9 cellular contexts compared by ENCODE assay signal in the genomic region with DNA sequence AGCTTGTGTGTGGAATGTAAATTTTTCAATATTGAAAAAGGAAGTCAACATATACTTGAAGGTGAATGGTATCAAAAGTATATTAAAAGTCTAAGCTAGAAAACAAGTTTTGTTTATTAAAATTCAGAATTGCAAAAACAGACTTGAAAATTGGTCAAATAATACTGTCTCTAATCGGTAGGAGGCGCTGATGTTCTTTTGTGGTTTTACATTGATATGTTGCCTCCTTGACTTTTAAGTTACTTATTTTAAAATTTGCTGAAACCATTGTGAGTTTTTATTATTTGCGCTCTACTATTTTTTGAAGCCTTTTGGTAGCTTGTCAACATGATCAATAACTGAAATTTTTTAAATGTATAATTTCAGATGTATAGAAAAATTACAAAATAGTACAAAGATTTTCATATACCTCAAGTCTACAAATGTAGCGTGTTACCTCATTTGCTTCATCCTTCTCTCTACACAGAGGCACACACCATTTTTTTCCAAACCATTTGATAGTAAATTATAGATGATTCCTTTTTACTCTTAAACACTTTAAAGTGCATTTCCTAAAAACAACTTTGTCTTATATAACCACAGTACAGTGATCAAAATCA. TPM values are rescaled to one million over a fixed set of nuclear protein-coding genes. Genes with fewer than 3 reads are reported as not detected.
A peak's percentile ranks its signal among the peaks of the same experiment; 100 is the strongest.
DNase-seq lines count a peak whose midpoint lies in the region; ATAC-seq, FAIRE-seq and TF ChIP-seq lines count a peak whose summit lies in the region.
"Had no signal": no experiment of that assay in that cellular context is flagged by ENCODE, and none has a peak within 500 bp of the region (broad histone marks: within the 10 kb centered on the region; RNA-seq: fewer than 3 reads in every experiment).

No MANE protein-coding gene starts in this region.

- H3K79me2 ChIP-seq in H9 (ENCODE audit: insufficient read depth, low read length) (no peaks in the 10 kb centered on the region), astrocyte (ENCODE audit: insufficient read depth, low read length) (peaks cover 63% of the 10 kb centered on the region)

- no peaks in the 10 kb centered on the region for H4K20me1 ChIP-seq in H9 (ENCODE audit: control insufficient read depth, insufficient read depth, insufficient read length)
- H4K20me1 ChIP-seq in astrocyte (ENCODE audit: insufficient read depth, low read length), result peaks cover 25% of the 10 kb centered on the region

- no peak overlapping the region for H3K27ac ChIP-seq in A549
- no peak overlapping the region for H3K27ac ChIP-seq in H9 (ENCODE audit: insufficient read length, low read depth, low read length)
- H3K27ac ChIP-seq in astrocyte (ENCODE audit: low read depth, low read length), result no peak overlapping the region

- no peaks in the 10 kb centered on the region for H3K23me2 ChIP-seq in H9 (ENCODE audit: insufficient read length, low read depth, low read length, poor library complexity, severe bottlenecking)

- H3K4me1 ChIP-seq in A549, result peaks cover under 1% of the 10 kb centered on the region; the same call in 1 of the 3 replicates
- no peaks in the 10 kb centered on the region for H3K4me1 ChIP-seq in H9 (ENCODE audit: insufficient read depth, low read length)
- no peaks in the 10 kb centered on the region for H3K4me1 ChIP-seq in astrocyte (ENCODE audit: insufficient read depth, low read length)

- no peak overlapping the region for H2BK120ac ChIP-seq in H9 (ENCODE audit: low read depth, low read length, poor library complexity, severe bottlenecking)

- H3K4me3 Mint-ChIP-seq in H9 (no peak overlapping the region), astrocyte (ENCODE audit: unreplicated experiment) (no peak overlapping the region)
- H3K4me3 Mint-ChIP-seq: activated CD4-positive, alpha-beta T cell treated with anti-CD3 and anti-CD28 coated beads for 36 hours had no signal

- H3K9me3 ChIP-seq in A549, result no peaks in the 10 kb centered on the region
- no peaks in the 10 kb centered on the region for H3K9me3 ChIP-seq in H9 (ENCODE audit: control insufficient read depth, low read depth, low read length)
- no peaks in the 10 kb centered on the region for H3K9me3 ChIP-seq in astrocyte (ENCODE audit: insufficient read depth, low read depth, low read length)

- no peak for ATAC-seq in A549
- ATAC-seq in left colon, result peak; percentile 53
- no peak for ATAC-seq in HG03175 (IDR thresholded peaks at IDR 0.05; ENCODE audit: unreplicated experiment)
- ATAC-seq in HG02623 (IDR thresholded peaks at IDR 0.05; ENCODE audit: unreplicated experiment), result no peak
- ATAC-seq in GM21576 (IDR thresholded peaks at IDR 0.05; ENCODE audit: unreplicated experiment), result no peak
- ATAC-seq: activated CD4-positive, alpha-beta T cell treated with anti-CD3 and anti-CD28 coated beads for 36 hours had no signal

- H3K9me3 Mint-ChIP-seq in H9, result no peaks in the 10 kb centered on the region
- no peaks in the 10 kb centered on the region for H3K9me3 Mint-ChIP-seq in astrocyte (ENCODE audit: unreplicated experiment)

- no peak overlapping the region for H4K5ac ChIP-seq in H9 (ENCODE audit: insufficient read length, low read depth, low read length)

- H3K23ac ChIP-seq in H9 (ENCODE audit: insufficient read length, low read depth, low read length), result no peak overlapping the region

- no peak for TF ChIP-seq POLR2A in A549 (IDR thresholded peaks at IDR 0.05; ENCODE audit: low read length)

- DNase-seq in A549 (ENCODE audit: low read depth in 1 of 2, low spot score in 1 of 2) (peak in 1 of 2 experiments; percentile 54), H9 (no peak), astrocyte (ENCODE audit: low read depth) (peak; percentile 7), left colon (no peak)
- no peak for DNase-seq in effector CD4-positive, alpha-beta T cell
- DNase-seq: activated CD4-positive, alpha-beta T cell treated with anti-CD3 and anti-CD28 coated beads for 36 hours had no signal

- POLR2A ChIA-PET in A549 (lab: Yijun Ruan, JAX), result no interaction called here

- H4K91ac ChIP-seq in H9 (ENCODE audit: insufficient read length, low read depth, low read length), result no peak overlapping the region

- no peak overlapping the region for H4K8ac ChIP-seq in H9 (replicated peaks; ENCODE audit: insufficient read length, low read depth, low read length)

- H2BK20ac ChIP-seq in H9 (ENCODE audit: low read depth, low read length, poor library complexity, severe bottlenecking), result no peak overlapping the region

- H2BK15ac ChIP-seq in H9 (ENCODE audit: low read depth, low read length), result no peak overlapping the region

- CTCF ChIA-PET in A549 (lab: Yijun Ruan, JAX), result interaction anchor here (0.6 to 4.0 kb wide), 21 partner anchors 8 to 725 kb away, joined by 3 to 30 read pairs (median 4); no protein-coding TSS in a partner anchor

- no peaks in the 10 kb centered on the region; a peak in 1 of 4 replicates for H3K4me1 Mint-ChIP-seq in H9
- peaks cover 3% of the 10 kb centered on the region for H3K4me1 Mint-ChIP-seq in astrocyte (ENCODE audit: low read depth, unreplicated experiment)

- no peak overlapping the region for H3K9ac ChIP-seq in H9 (ENCODE audit: extremely low read depth, insufficient read length, low read length)
- H3K9ac ChIP-seq in astrocyte (ENCODE audit: low read length), result no peak overlapping the region

- H3K27ac Mint-ChIP-seq in H9 (peak overlapping the region in 1 of 3 experiments; percentile 72; a peak in 1 of 7 replicates), astrocyte (ENCODE audit: unreplicated experiment) (no peak overlapping the region)

- TF ChIP-seq RAD21 in A549 (conservative IDR thresholded peaks at IDR 0.05 in 1 of 2, IDR thresholded peaks at IDR 0.05 in 1 of 2), result peak; percentile 60 to 74

- H3K4me2 ChIP-seq in A549 (no peak overlapping the region), H9 (ENCODE audit: insufficient read depth, insufficient read length, low read length) (no peak overlapping the region), astrocyte (ENCODE audit: low read length) (no peak overlapping the region)

- H3K18ac ChIP-seq in H9 (ENCODE audit: insufficient read length, low read depth, low read length), result no peak overlapping the region

- H2AFZ ChIP-seq in H9 (ENCODE audit: low read length) (no peak overlapping the region), astrocyte (ENCODE audit: low read depth, low read length) (no peak overlapping the region)

- H3K14ac ChIP-seq in H9 (ENCODE audit: insufficient read depth, low read length), result no peak overlapping the region

- TF ChIP-seq EP300 in A549 (IDR thresholded peaks at IDR 0.05), result no peak

- no peak overlapping the region for H2AK5ac ChIP-seq in H9 (ENCODE audit: insufficient read length, low read length)

- FAIRE-seq in A549 (lab: Jason Lieb, UNC) (peak; percentile 13), astrocyte (lab: Jason Lieb, UNC) (peak; percentile 69)

- H2BK12ac ChIP-seq in H9 (ENCODE audit: insufficient read length, low read depth, low read length), result no peak overlapping the region

- H3K27me3 Mint-ChIP-seq in H9 (ENCODE audit: low read depth) (no peaks in the 10 kb centered on the region), astrocyte (ENCODE audit: low read depth, unreplicated experiment) (no peaks in the 10 kb centered on the region)
- H3K27me3 Mint-ChIP-seq: activated CD4-positive, alpha-beta T cell treated with anti-CD3 and anti-CD28 coated beads for 36 hours had no signal

- H3K27me3 ChIP-seq in H9 (ENCODE audit: insufficient read depth, low read length), result no peaks in the 10 kb centered on the region
- H3K27me3 ChIP-seq in astrocyte (ENCODE audit: insufficient read depth, low read length), result no peaks in the 10 kb centered on the region

- H3K36me3 ChIP-seq in astrocyte (ENCODE audit: insufficient read depth, low read length), result peaks cover 78% of the 10 kb centered on the region

- no peak overlapping the region for H3K56ac ChIP-seq in H9 (ENCODE audit: insufficient read length, low read depth, low read length)

- no peaks in the 10 kb centered on the region for H3K79me1 ChIP-seq in H9 (ENCODE audit: insufficient read depth, low read depth, low read length, poor library complexity, severe bottlenecking)

- no peak overlapping the region for H2BK5ac ChIP-seq in H9 (ENCODE audit: insufficient read length, low read length)

- intact Hi-C loops in left colon (cut with DNase I, micrococcal nuclease), result loop anchor here in 1 of 2 donors (2.0 to 10.0 kb wide), 2 partner anchors 135 to 279 kb away; no protein-coding TSS in a partner anchor

- 46% methylated on average over 4 of the region's 4 CpGs for WGBS in A549 (ENCODE audit: missing lambda C conversion rate)
- WGBS in H9 (ENCODE audit: extremely low coverage, insufficient read length, low lambda C conversion rate), result no CpG with 5 or more reads among the region's 4 CpGs

- TF ChIP-seq CTCF in A549 (IDR thresholded peaks at IDR 0.05) (peak; percentile 70), H9 (conservative IDR thresholded peaks at IDR 0.05) (peak; percentile 78), astrocyte (IDR thresholded peaks at IDR 0.05; ENCODE audit: insufficient read depth, low read depth, low read length) (peak; percentile 70)

- H3T11ph ChIP-seq in H9 (ENCODE audit: low read length), result no peak overlapping the region

- H3K4me3 ChIP-seq in A549, result no peak overlapping the region
- H3K4me3 ChIP-seq in astrocyte (ENCODE audit: insufficient read depth, low read depth, low read length), result no peak overlapping the region

- H3K36me3 Mint-ChIP-seq in H9 (ENCODE audit: insufficient read depth in 1 of 3, low read depth in 3 of 3) (peaks cover 36 to 78% (median 75%) of the 10 kb centered on the region in 3 experiments; a peak in 6 of 7 replicates), astrocyte (ENCODE audit: low read depth, unreplicated experiment) (peaks cover 2% of the 10 kb centered on the region)

- no peak overlapping the region for H3K4ac ChIP-seq in H9 (ENCODE audit: low read depth, low read length)

TF ChIP-seq in A549, 52 proteins besides CTCF, POLR2A, EP300 and RAD21 (continues in another document):
- TF ChIP-seq SMC3 (IDR thresholded peaks at IDR 0.05), result peak; percentile 53
- TF ChIP-seq HDAC2 (IDR thresholded peaks at IDR 0.05), result no peak

RNA-seq across cellular contexts. Expression of a gene that starts 6.9 kb away (rescaled TPM):
- polyA plus RNA-seq in A549 (2011; rRNA removed) (289 and 341 TPM in 2 replicates), A549 (2017; fragmentation: RNase III; extraction: RNeasy Plus Mini Kit Qiagen cat#74134 plus additional on column Dnase treatment) (271 to 321 TPM (median 285 TPM) in 3 replicates)
- 95.8 and 104 TPM in 2 replicates for polyA plus RNA-seq in A549 (2012; cell fraction: cytosol; rRNA removed)
- 17.8 and 18.6 TPM in 2 replicates for polyA plus RNA-seq in A549 (2012; cell fraction: nucleus; rRNA removed)
- polyA minus RNA-seq in A549 (2011; rRNA and poly(A)+ RNA removed), result 80.7 and 85.4 TPM in 2 replicates
- total RNA-seq in H9 (2021) (347 and 350 TPM in 2 replicates), astrocyte (213 and 224 TPM in 2 replicates), left colon (100 to 1,000 TPM; 119 to 136 TPM)
